ENCODE assay signal across 16 cellular contexts in genomic region chr9:108040783-108041182, GRCh38.
DNase-seq lines count a peak whose midpoint lies in the region; ATAC-seq, FAIRE-seq and TF ChIP-seq lines count a peak whose summit lies in the region.
"Had no signal": no experiment of that assay in that cellular context is flagged by ENCODE, and none has a peak within 500 bp of the region (broad histone marks: within the 10 kb centered on the region; RNA-seq: fewer than 3 reads in every experiment).

No MANE protein-coding gene starts in this region.

- no peak for TF ChIP-seq CTCF in K562 (IDR thresholded peaks at IDR 0.05 in 2 of 3, conservative IDR thresholded peaks at IDR 0.05 in 1 of 3; ENCODE audit: insufficient read depth in 2 of 3, low read depth in 1 of 3, low read length in 3 of 3)

- H3K9me3 ChIP-seq in K562 (replicated peaks; ENCODE audit: control insufficient read depth, insufficient read depth, low read depth, low read length) = no peaks in the 10 kb centered on the region; the same call in 1 of the 2 replicates
- H3K9me3 ChIP-seq: body of pancreas, lower lobe of right lung had no signal

- 0% methylated on average over 1 of the region's 1 CpG for WGBS in K562 (ENCODE audit: insufficient coverage, low coverage, missing lambda C conversion rate)

- TF ChIP-seq EP300 in K562 (IDR thresholded peaks at IDR 0.05; ENCODE audit: low read length) = peak; percentile 9; the same call in 1 of the 2 replicates

- DNase-seq in left ventricle myocardium superior (no peak), Right ventricle myocardium superior (no peak), K562 (ENCODE audit: extremely low read depth in 1 of 4, low spot score in 3 of 4) (peak; percentile 20 to 56 (median 31)), iris pigment epithelial cell (ENCODE audit: low read depth) (peak; percentile 72), urothelium cell line (ENCODE audit: low spot score) (peak; percentile 47), DMS114 treated with DMSO at 0.1 percent for 48 hours (lab: John Stamatoyannopoulos, UW; ENCODE audit: unreplicated experiment) (no peak), NCI-H345 treated with DMSO at 0.1 percent for 48 hours (lab: John Stamatoyannopoulos, UW; ENCODE audit: unreplicated experiment) (no peak)
- no peak for DNase-seq in activated naive CD4-positive, alpha-beta T cell treated with anti-CD3 and anti-CD28 coated beads, Interleukin-2, amount 50 U/mL, for 16 hours
- DNase-seq: 8988T; activated effector memory CD4-positive, alpha-beta T cell treated with Interleukin-2 at 50 U/mL for 16 hours; body of pancreas; effector CD8-positive, alpha-beta T cell; H9; lower lobe of right lung; NK-92 treated with Interleukin-12 subunit alpha and Interleukin-12 subunit beta, amount 100 ng/mL, for 24 hours had no signal

- no peak overlapping the region for H3K4me3 ChIP-seq in K562
- H3K4me3 ChIP-seq: body of pancreas, lower lobe of right lung, skin epidermis had no signal

- H2AFZ ChIP-seq in K562 (ENCODE audit: low read depth, low read length) = peak overlapping the region; percentile 19; the same call in 1 of the 2 replicates

- no peaks in the 10 kb centered on the region for H3K9me1 ChIP-seq in K562 (ENCODE audit: control insufficient read depth, insufficient read depth, low read length)

- no peaks in the 10 kb centered on the region for H3K79me2 ChIP-seq in K562 (ENCODE audit: control insufficient read depth, insufficient read depth, low read length)

- no peaks in the 10 kb centered on the region for H3K27me3 ChIP-seq in K562 (ENCODE audit: control insufficient read depth in 2 of 2, insufficient read depth in 2 of 2, low read length in 2 of 2)
- H3K27me3 ChIP-seq: body of pancreas had no signal

- POLR2A ChIA-PET in K562 (lab: Yijun Ruan, JAX) = interaction anchor here (0.6 kb wide), 1 partner anchor 360 kb away, joined by 3 read pairs; no protein-coding TSS in a partner anchor

- H3K4me1 ChIP-seq in K562 (replicated peaks in 1 of 2; ENCODE audit: control insufficient read depth in 2 of 2, insufficient read depth in 2 of 2, low read length in 2 of 2) = peaks cover 0 to 11% of the 10 kb centered on the region in 2 experiments; a peak in 3 of 5 replicates
- H3K4me1 ChIP-seq: body of pancreas, lower lobe of right lung had no signal

- H3K4me2 ChIP-seq in K562 (ENCODE audit: insufficient read depth, low read length) = no peak overlapping the region

- H3K9ac ChIP-seq in K562 (ENCODE audit: insufficient read depth in 1 of 2, low read depth in 2 of 2, low read length in 2 of 2) = no peak overlapping the region

- BruUV-seq in K562 (replicated peaks; lab: Mats Ljungman, UMichigan) = no TSS peak

- CTCF ChIA-PET in K562 (lab: Yijun Ruan, JAX; ENCODE audit: low intra/inter-chr PET ratio) = no interaction called here

- intact Hi-C loops in left ventricle myocardium superior (cut with micrococcal nuclease) = no loop called here
- intact Hi-C loops in Right ventricle myocardium superior (cut with DNase I) = no loop called here
- intact Hi-C loops in K562 (cut with micrococcal nuclease) = no loop called here

- no peak for TF ChIP-seq POLR2A in K562 (conservative IDR thresholded peaks at IDR 0.05)

- H3K36me3 ChIP-seq in K562 (ENCODE audit: control insufficient read depth, insufficient read depth, low read length) = no peaks in the 10 kb centered on the region
- H3K36me3 ChIP-seq: lower lobe of right lung had no signal

- no peaks in the 10 kb centered on the region for H4K20me1 ChIP-seq in K562 (replicated peaks; ENCODE audit: control insufficient read depth, insufficient read depth, low read length)

- in situ Hi-C loops in K562 (cut with MboI) = no loop called here

- H3K27ac ChIP-seq in K562 (ENCODE audit: extremely low read depth, low read depth, low read length) = no peak overlapping the region; the same call in 2 of the 3 replicates
- H3K27ac ChIP-seq: body of pancreas, lower lobe of right lung had no signal

- FAIRE-seq in K562 (lab: Jason Lieb, UNC) = no peak
- FAIRE-seq in urothelium cell line (lab: Jason Lieb, UNC) = no peak

- no peak for TF ChIP-seq RAD21 in K562 (CRISPR knock-in tag; conservative IDR thresholded peaks at IDR 0.05 in 1 of 2, IDR thresholded peaks at IDR 0.05 in 1 of 2)

- ATAC-seq in left ventricle myocardium superior (peak; percentile 33), Right ventricle myocardium superior (ENCODE audit: poor library complexity) (no peak), K562 (peak; percentile 82)
- ATAC-seq: body of pancreas had no signal

TF ChIP-seq in K562, 482 proteins besides CTCF, POLR2A, EP300 and RAD21 (continues in another document):
- peak; percentile 23 for TF ChIP-seq CBFA2T2 (conservative IDR thresholded peaks at IDR 0.05)
- TF ChIP-seq BACH1 (tag; IDR thresholded peaks at IDR 0.05) = no peak
- peak in 1 of 2 experiments; percentile 22; a peak in 1 of 4 replicates for TF ChIP-seq RCOR1 (IDR thresholded peaks at IDR 0.05; ENCODE audit: borderline replicate concordance in 1 of 2, low read depth in 2 of 2, low read length in 2 of 2)
- no peak for TF ChIP-seq SRSF9 (IDR thresholded peaks at IDR 0.05; ENCODE audit: borderline replicate concordance, low read depth, low read length)
- no peak for TF ChIP-seq ZNF347 (CRISPR knock-in tag; IDR thresholded peaks at IDR 0.05; ENCODE audit: low read depth)
- no peak for TF ChIP-seq SREBF2 (CRISPR knock-in tag; IDR thresholded peaks at IDR 0.05)
- TF ChIP-seq MITF (IDR thresholded peaks at IDR 0.05) = peak; percentile 26; the same call in 1 of the 2 replicates
- TF ChIP-seq, protein P1, sequence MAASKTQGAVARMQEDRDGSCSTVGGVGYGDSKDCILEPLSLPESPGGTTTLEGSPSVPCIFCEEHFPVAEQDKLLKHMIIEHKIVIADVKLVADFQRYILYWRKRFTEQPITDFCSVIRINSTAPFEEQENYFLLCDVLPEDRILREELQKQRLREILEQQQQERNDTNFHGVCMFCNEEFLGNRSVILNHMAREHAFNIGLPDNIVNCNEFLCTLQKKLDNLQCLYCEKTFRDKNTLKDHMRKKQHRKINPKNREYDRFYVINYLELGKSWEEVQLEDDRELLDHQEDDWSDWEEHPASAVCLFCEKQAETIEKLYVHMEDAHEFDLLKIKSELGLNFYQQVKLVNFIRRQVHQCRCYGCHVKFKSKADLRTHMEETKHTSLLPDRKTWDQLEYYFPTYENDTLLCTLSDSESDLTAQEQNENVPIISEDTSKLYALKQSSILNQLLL (CRISPR knock-in tag; IDR thresholded peaks at IDR 0.05; ENCODE audit: borderline replicate concordance) = no peak
- TF ChIP-seq TCF3 (CRISPR knock-in tag; IDR thresholded peaks at IDR 0.05) = peak; percentile 14; the same call in 1 of the 2 replicates
- TF ChIP-seq ZNF707 (CRISPR knock-in tag; conservative IDR thresholded peaks at IDR 0.05) = no peak
- no peak; the same call in 1 of the 2 replicates for TF ChIP-seq ZBTB17 (CRISPR knock-in tag; IDR thresholded peaks at IDR 0.05)
- no peak for TF ChIP-seq NFRKB (IDR thresholded peaks at IDR 0.05; ENCODE audit: low read depth)
- no peak for TF ChIP-seq RBM39 (optimal IDR thresholded peaks at IDR 0.05; ENCODE audit: low read depth, low read length)
- peak; percentile 62 for TF ChIP-seq EGR1 (conservative IDR thresholded peaks at IDR 0.05)
- no peak for TF ChIP-seq ZNF696 (CRISPR knock-in tag; conservative IDR thresholded peaks at IDR 0.05)
- TF ChIP-seq CSDE1 (IDR thresholded peaks at IDR 0.05) = no peak
- TF ChIP-seq, protein P2, sequence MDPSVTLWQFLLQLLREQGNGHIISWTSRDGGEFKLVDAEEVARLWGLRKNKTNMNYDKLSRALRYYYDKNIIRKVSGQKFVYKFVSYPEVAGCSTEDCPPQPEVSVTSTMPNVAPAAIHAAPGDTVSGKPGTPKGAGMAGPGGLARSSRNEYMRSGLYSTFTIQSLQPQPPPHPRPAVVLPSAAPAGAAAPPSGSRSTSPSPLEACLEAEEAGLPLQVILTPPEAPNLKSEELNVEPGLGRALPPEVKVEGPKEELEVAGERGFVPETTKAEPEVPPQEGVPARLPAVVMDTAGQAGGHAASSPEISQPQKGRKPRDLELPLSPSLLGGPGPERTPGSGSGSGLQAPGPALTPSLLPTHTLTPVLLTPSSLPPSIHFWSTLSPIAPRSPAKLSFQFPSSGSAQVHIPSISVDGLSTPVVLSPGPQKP (CRISPR knock-in tag; IDR thresholded peaks at IDR 0.05) = no peak
- TF ChIP-seq, protein P3, sequence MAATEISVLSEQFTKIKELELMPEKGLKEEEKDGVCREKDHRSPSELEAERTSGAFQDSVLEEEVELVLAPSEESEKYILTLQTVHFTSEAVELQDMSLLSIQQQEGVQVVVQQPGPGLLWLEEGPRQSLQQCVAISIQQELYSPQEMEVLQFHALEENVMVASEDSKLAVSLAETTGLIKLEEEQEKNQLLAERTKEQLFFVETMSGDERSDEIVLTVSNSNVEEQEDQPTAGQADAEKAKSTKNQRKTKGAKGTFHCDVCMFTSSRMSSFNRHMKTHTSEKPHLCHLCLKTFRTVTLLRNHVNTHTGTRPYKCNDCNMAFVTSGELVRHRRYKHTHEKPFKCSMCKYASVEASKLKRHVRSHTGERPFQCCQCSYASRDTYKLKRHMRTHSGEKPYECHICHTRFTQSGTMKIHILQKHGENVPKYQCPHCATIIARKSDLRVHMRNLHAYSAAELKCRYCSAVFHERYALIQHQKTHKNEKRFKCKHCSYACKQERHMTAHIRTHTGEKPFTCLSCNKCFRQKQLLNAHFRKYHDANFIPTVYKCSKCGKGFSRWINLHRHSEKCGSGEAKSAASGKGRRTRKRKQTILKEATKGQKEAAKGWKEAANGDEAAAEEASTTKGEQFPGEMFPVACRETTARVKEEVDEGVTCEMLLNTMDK (IDR thresholded peaks at IDR 0.05; ENCODE audit: borderline replicate concordance, insufficient read depth, low read depth, low read length, poor library complexity, severe bottlenecking) = no peak
- TF ChIP-seq ESRRB (CRISPR knock-in tag; IDR thresholded peaks at IDR 0.05; ENCODE audit: borderline replicate concordance) = no peak
- no peak for TF ChIP-seq NFXL1 (CRISPR knock-in tag; IDR thresholded peaks at IDR 0.05)
- peak; percentile 25; the same call in 1 of the 2 replicates for TF ChIP-seq SMARCA4 (IDR thresholded peaks at IDR 0.05)
- no peak for TF ChIP-seq ZNF561 (CRISPR knock-in tag; conservative IDR thresholded peaks at IDR 0.05)

Comparison
In these comparisons a context has a peak if more than half of its experiments do, and no peak if none do; other contexts are left out.
1. DNase-seq: peak in K562 (4 of 4), iris pigment epithelial cell (single experiment) and urothelium cell line (single experiment); none in left ventricle myocardium superior (single experiment), Right ventricle myocardium superior (single experiment), activated naive CD4-positive, alpha-beta T cell treated with anti-CD3 and anti-CD28 coated beads, Interleukin-2, amount 50 U/mL, for 16 hours (single experiment), DMS114 treated with DMSO at 0.1 percent for 48 hours (single experiment) and NCI-H345 treated with DMSO at 0.1 percent for 48 hours (single experiment).